Comparison of ENCODE assay signal across 23 cellular contexts in the genomic region with DNA sequence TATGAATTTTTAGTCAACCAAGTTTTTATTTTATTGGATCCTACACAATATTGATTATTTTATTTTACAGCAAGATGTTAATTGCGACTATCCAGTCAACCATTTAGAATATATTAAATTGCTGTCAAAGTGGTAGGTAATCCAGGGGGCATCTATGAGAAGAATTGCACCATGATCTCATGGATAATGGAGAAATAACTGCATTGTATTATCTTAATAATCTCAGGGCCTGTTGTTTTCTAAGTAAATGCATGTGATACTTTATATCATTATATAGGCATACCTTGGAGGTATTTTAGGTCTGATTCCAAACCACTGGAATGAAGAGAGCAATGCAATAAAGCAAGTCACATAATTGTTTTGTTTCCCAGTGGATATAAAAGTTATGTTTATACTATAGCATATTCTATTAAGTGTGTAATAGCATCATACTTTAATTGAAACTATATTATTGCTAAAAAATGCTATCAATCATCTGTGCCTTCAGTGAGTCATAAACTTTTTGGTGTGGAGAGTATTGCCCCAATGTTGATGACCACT.
"Had no signal": no experiment of that assay in that cellular context is flagged by ENCODE, and none has a peak within 500 bp of the region (broad histone marks: within the 10 kb centered on the region; RNA-seq: fewer than 3 reads in every experiment).

No MANE protein-coding gene starts in this region.

- H3K27me3 ChIP-seq: left lung, ovary, right atrium auricular region, right lobe of liver, tibial nerve, uterus had no signal

- H3K9me3 ChIP-seq: lower lobe of right lung, ovary, right atrium auricular region, right lobe of liver, tibial nerve, uterus had no signal

- H3K4me3 ChIP-seq: left lung, lower lobe of right lung, ovary, right atrium auricular region, right lobe of liver, smooth muscle cell, tibial nerve, uterus had no signal

- ATAC-seq: left colon; left lung; lower lobe of right lung; natural killer cell treated with Interleukin-12 subunit alpha and Interleukin-12 subunit beta and Interleukin-15 and Interleukin-18, amount 100 ng/mL, for 72 hours; right lobe of liver; stimulated activated memory B cell treated with anti-CD40 and anti-IgM and Interleukin-4, amounts not matched to agents 10 μg/mL and 1 μg/mL and 100 μg/mL, for 72 hours; stimulated activated naive CD8-positive, alpha-beta T cell treated with anti-CD3 and anti-CD28 coated beads, Interleukin-15, amount 100 ng/mL, for 72 hours had no signal

- H3K4me2 ChIP-seq: smooth muscle cell had no signal

- H3K27ac ChIP-seq: left lung, lower lobe of right lung, ovary, right atrium auricular region, right lobe of liver, tibial nerve, uterus had no signal

- DNase-seq: hypothalamus; immature natural killer cell; kidney; left colon; left lung; lower lobe of right lung; mesendoderm; naive B cell; ovary; right lobe of liver; stimulated activated CD4-positive, alpha-beta T cell treated with anti-CD3 and anti-CD28 coated beads, Interleukin-1b, Interleukin-23, amount 100 ng/mL, for 48 hours; stimulated activated CD4-positive, alpha-beta T cell treated with anti-CD3 and anti-CD28 coated beads, Interleukin-2, amount 100 ng/mL, for 48 hours; stimulated activated CD4-positive, alpha-beta T cell treated with anti-CD3 and anti-CD28 coated beads, Interleukin-4, amount 100 ng/mL, for 4 hours; stimulated activated CD8-positive, alpha-beta memory T cell treated with anti-CD3 and anti-CD28 coated beads, Interleukin-4, amount 100 ng/mL, for 48 hours; stimulated activated naive CD4-positive, alpha-beta T cell treated with Interleukin-2 at 50 U/mL for 16 hours; stimulated activated naive CD8-positive, alpha-beta T cell treated with anti-CD3 and anti-CD28 coated beads, Interleukin-15, amount 100 ng/mL, for 72 hours; substantia nigra; uterus had no signal

- H3K4me1 ChIP-seq: left lung, lower lobe of right lung, right atrium auricular region, right lobe of liver, tibial nerve, uterus had no signal

- H3K36me3 ChIP-seq: left lung, lower lobe of right lung, ovary, right atrium auricular region, right lobe of liver, tibial nerve, uterus had no signal
